11 cellular contexts compared by ENCODE assay signal in genomic region chr18:3051718-3052410, GRCh38. TPM values are rescaled to one million over a fixed set of nuclear protein-coding genes. Genes with fewer than 3 reads are reported as not detected.
DNase-seq lines count a peak whose midpoint lies in the region; ATAC-seq and TF ChIP-seq lines count a peak whose summit lies in the region.
"Had no signal": no experiment of that assay in that cellular context is flagged by ENCODE, and none has a peak within 500 bp of the region (broad histone marks: within the 10 kb centered on the region; RNA-seq: fewer than 3 reads in every experiment).

No MANE protein-coding gene starts in this region.

- H3K36me3 ChIP-seq in body of pancreas (replicated peaks in 1 of 2; ENCODE audit: insufficient read depth in 1 of 2, low read depth in 2 of 2) (no peaks in the 10 kb centered on the region), spleen (no peaks in the 10 kb centered on the region)

- DNase-seq in activated CD4-positive, alpha-beta memory T cell treated with anti-CD3 and anti-CD28 coated beads for 36 hours, result no peak
- DNase-seq in activated CD4-positive, alpha-beta memory T cell treated with anti-CD3 and anti-CD28 coated beads, Interleukin-2, amount 10 ng/mL, durations not matched to agents 7 days and 5 days, result no peak
- peak; percentile 14 for DNase-seq in NCI-H2107 treated with DMSO at 0.1 percent for 48 hours (lab: John Stamatoyannopoulos, UW; ENCODE audit: unreplicated experiment)
- peak; percentile 34 to 81 (median 58) for DNase-seq in body of pancreas
- DNase-seq in spleen, result no peak
- no peak for DNase-seq in osteocyte (ENCODE audit: extremely low spot score, unreplicated experiment)
- no peak for DNase-seq in posterior vena cava (ENCODE audit: low spot score)
- DNase-seq: activated gamma-delta T cell treated with Interleukin-2 at 50 U/mL for 16 hours; effector memory CD4-positive, alpha-beta T cell; NCI-H2171 treated with DMSO at 0.1 percent for 48 hours had no signal

- POLR2A ChIA-PET in activated CD4-positive, alpha-beta memory T cell treated with anti-CD3 and anti-CD28 coated beads for 36 hours (lab: Charles Lee), result no interaction called here
- POLR2A ChIA-PET in activated CD4-positive, alpha-beta memory T cell treated with anti-CD3 and anti-CD28 coated beads, Interleukin-2, amount 10 ng/mL, durations not matched to agents 7 days and 5 days (lab: Charles Lee), result no interaction called here

- peak overlapping the region in 3 of 4 donors; percentile 16 to 57 (median 57) for H3K27ac ChIP-seq in body of pancreas
- H3K27ac ChIP-seq in spleen, result peak overlapping the region in 5 of 8 donors; percentile 22 to 84 (median 55)

- H3K27me3 ChIP-seq in body of pancreas (no peaks in the 10 kb centered on the region), spleen (replicated peaks in 1 of 7) (peaks cover 0 to 7% (median 0%) of the 10 kb centered on the region in 7 donors)

- H3K4me1 Mint-ChIP-seq in activated CD4-positive, alpha-beta memory T cell treated with anti-CD3 and anti-CD28 coated beads for 36 hours (ENCODE audit: low read depth), result peaks cover 28% of the 10 kb centered on the region
- H3K4me1 Mint-ChIP-seq in activated CD4-positive, alpha-beta memory T cell treated with anti-CD3 and anti-CD28 coated beads, Interleukin-2, amount 10 ng/mL, durations not matched to agents 7 days and 5 days, result peaks cover 34% of the 10 kb centered on the region
- H3K4me1 Mint-ChIP-seq in osteocyte (ENCODE audit: unreplicated experiment), result no peaks in the 10 kb centered on the region

- H3K9me3 Mint-ChIP-seq in activated CD4-positive, alpha-beta memory T cell treated with anti-CD3 and anti-CD28 coated beads for 36 hours, result peaks cover 7% of the 10 kb centered on the region
- peaks cover 11% of the 10 kb centered on the region for H3K9me3 Mint-ChIP-seq in activated CD4-positive, alpha-beta memory T cell treated with anti-CD3 and anti-CD28 coated beads, Interleukin-2, amount 10 ng/mL, durations not matched to agents 7 days and 5 days
- H3K9me3 Mint-ChIP-seq in osteocyte (ENCODE audit: unreplicated experiment), result peaks cover 7% of the 10 kb centered on the region

- no peak for TF ChIP-seq POLR2A in body of pancreas (IDR thresholded peaks at IDR 0.05)
- TF ChIP-seq POLR2A in spleen (IDR thresholded peaks at IDR 0.05), result no peak

- intact Hi-C loops in activated CD4-positive, alpha-beta memory T cell treated with anti-CD3 and anti-CD28 coated beads for 36 hours (cut with micrococcal nuclease), result no loop called here
- intact Hi-C loops in body of pancreas (cut with DNase I), result no loop called here
- intact Hi-C loops in spleen (cut with DNase I; ENCODE audit: low total_unique reads), result no loop called here
- intact Hi-C loops in posterior vena cava (cut with DNase I), result no loop called here

- peak overlapping the region; percentile 44 for H3K27ac Mint-ChIP-seq in activated CD4-positive, alpha-beta memory T cell treated with anti-CD3 and anti-CD28 coated beads for 36 hours
- no peak overlapping the region for H3K27ac Mint-ChIP-seq in activated CD4-positive, alpha-beta memory T cell treated with anti-CD3 and anti-CD28 coated beads, Interleukin-2, amount 10 ng/mL, durations not matched to agents 7 days and 5 days
- H3K27ac Mint-ChIP-seq in osteocyte (ENCODE audit: unreplicated experiment), result no peak overlapping the region

- 31 to 39% methylated on average over 8 of the region's 8 CpGs for WGBS in body of pancreas, 2 donors
- 71 to 82% (median 77%) methylated on average over 8 of the region's 8 CpGs for WGBS in spleen, 5 donors

- H3K36me3 Mint-ChIP-seq in activated CD4-positive, alpha-beta memory T cell treated with anti-CD3 and anti-CD28 coated beads for 36 hours, result peaks cover 7% of the 10 kb centered on the region
- peaks cover 15% of the 10 kb centered on the region for H3K36me3 Mint-ChIP-seq in activated CD4-positive, alpha-beta memory T cell treated with anti-CD3 and anti-CD28 coated beads, Interleukin-2, amount 10 ng/mL, durations not matched to agents 7 days and 5 days (ENCODE audit: low read depth)
- H3K36me3 Mint-ChIP-seq in osteocyte (ENCODE audit: unreplicated experiment), result no peaks in the 10 kb centered on the region

- ATAC-seq in body of pancreas, result peak; percentile 91
- ATAC-seq in HG03432 (IDR thresholded peaks at IDR 0.05; ENCODE audit: unreplicated experiment), result no peak

- no peaks in the 10 kb centered on the region for H3K27me3 Mint-ChIP-seq in activated CD4-positive, alpha-beta memory T cell treated with anti-CD3 and anti-CD28 coated beads for 36 hours
- H3K27me3 Mint-ChIP-seq in activated CD4-positive, alpha-beta memory T cell treated with anti-CD3 and anti-CD28 coated beads, Interleukin-2, amount 10 ng/mL, durations not matched to agents 7 days and 5 days, result no peaks in the 10 kb centered on the region
- peaks cover 4% of the 10 kb centered on the region for H3K27me3 Mint-ChIP-seq in osteocyte (ENCODE audit: unreplicated experiment)

- H3K4me1 ChIP-seq in body of pancreas (peaks cover 16% of the 10 kb centered on the region), spleen (peaks cover 0 to 27% (median 11%) of the 10 kb centered on the region in 6 donors)

- H3K4me3 Mint-ChIP-seq in activated CD4-positive, alpha-beta memory T cell treated with anti-CD3 and anti-CD28 coated beads for 36 hours, result no peak overlapping the region
- H3K4me3 Mint-ChIP-seq in activated CD4-positive, alpha-beta memory T cell treated with anti-CD3 and anti-CD28 coated beads, Interleukin-2, amount 10 ng/mL, durations not matched to agents 7 days and 5 days, result no peak overlapping the region
- no peak overlapping the region for H3K4me3 Mint-ChIP-seq in osteocyte (ENCODE audit: unreplicated experiment)

- no peaks in the 10 kb centered on the region for H3K9me3 ChIP-seq in body of pancreas
- H3K9me3 ChIP-seq in spleen, result no peaks in the 10 kb centered on the region

- CTCF ChIA-PET in activated CD4-positive, alpha-beta memory T cell treated with anti-CD3 and anti-CD28 coated beads for 36 hours (lab: Charles Lee), result no interaction called here
- CTCF ChIA-PET in activated CD4-positive, alpha-beta memory T cell treated with anti-CD3 and anti-CD28 coated beads, Interleukin-2, amount 10 ng/mL, durations not matched to agents 7 days and 5 days (lab: Charles Lee), result no interaction called here

- H3K4me3 ChIP-seq in body of pancreas, result no peak overlapping the region
- no peak overlapping the region for H3K4me3 ChIP-seq in spleen

- TF ChIP-seq CTCF in body of pancreas (IDR thresholded peaks at IDR 0.05) (no peak), spleen (IDR thresholded peaks at IDR 0.05 in 8 of 11, conservative IDR thresholded peaks at IDR 0.05 in 3 of 11) (no peak), osteocyte (IDR thresholded peaks at IDR 0.05) (no peak)

RNA-seq across cellular contexts. Expression of gene LPIN2, which starts 38.9 kb away (rescaled TPM):
- total RNA-seq in activated CD4-positive, alpha-beta memory T cell treated with anti-CD3 and anti-CD28 coated beads for 36 hours, result 100 to 1,000 TPM; 102 to 107 TPM
- 10 to 100 TPM; 78.4 to 79.6 TPM for total RNA-seq in activated CD4-positive, alpha-beta memory T cell treated with anti-CD3 and anti-CD28 coated beads, Interleukin-2, amount 10 ng/mL, durations not matched to agents 7 days and 5 days
- total RNA-seq in body of pancreas (10 to 100 TPM; 10.9 to 35.3 TPM), spleen (10 to 100 TPM; 44.8 to 79.7 (median 61.5) TPM), osteocyte (34.8 and 36.9 TPM in 2 replicates), posterior vena cava (10 to 100 TPM; 23.8 to 27.3 TPM)
- polyA plus RNA-seq in spleen, result 1 to 10 TPM; 4.0 to 9.6 (median 5.8) TPM

Comparison
In these comparisons a context has a peak if more than half of its experiments do, and no peak if none do; other contexts are left out.
1. DNase-seq: peak in NCI-H2107 treated with DMSO at 0.1 percent for 48 hours (single experiment) and body of pancreas (4 of 4); none in activated CD4-positive, alpha-beta memory T cell treated with anti-CD3 and anti-CD28 coated beads for 36 hours (single experiment), activated CD4-positive, alpha-beta memory T cell treated with anti-CD3 and anti-CD28 coated beads, Interleukin-2, amount 10 ng/mL, durations not matched to agents 7 days and 5 days (single experiment), spleen (single experiment), osteocyte (single experiment) and posterior vena cava (single experiment).